In genomic region chr5:97142521-97143254, GRCh38 we compare ENCODE assay signal across 9 cellular contexts. TPM values are rescaled to one million over a fixed set of nuclear protein-coding genes. Genes with fewer than 3 reads are reported as not detected.
DNase-seq lines count a peak whose midpoint lies in the region; ATAC-seq, FAIRE-seq and TF ChIP-seq lines count a peak whose summit lies in the region.
"Had no signal": no experiment of that assay in that cellular context is flagged by ENCODE, and none has a peak within 500 bp of the region (broad histone marks: within the 10 kb centered on the region; RNA-seq: fewer than 3 reads in every experiment).

Gene LIX1, minus strand, starts transcription at chr5:97142611. Its CDS starts 35 bp downstream, at chr5:97142576.

- FAIRE-seq in frontal cortex (lab: Jason Lieb, UNC), result no peak

- ATAC-seq in HG02852 (IDR thresholded peaks at IDR 0.05; ENCODE audit: unreplicated experiment), result peak; percentile 81

- no peak within 1 kb of the TSS for H3K4me3 ChIP-seq in BJ (ENCODE audit: low read depth, low read length)
- no peak within 1 kb of the TSS for H3K4me3 ChIP-seq in WI38 (ENCODE audit: low read depth, low read length)

- H3K36me3 ChIP-seq in BJ (ENCODE audit: control insufficient read depth, insufficient read depth, low read length), result no peaks in the 10 kb centered on the region

- H3K27me3 ChIP-seq in BJ (ENCODE audit: control insufficient read depth, insufficient read depth, low read length), result peaks cover 3% of the 10 kb centered on the region

- in situ Hi-C loops in GM13977 (cut with MboI; ENCODE audit: low pct_unique_long_range_greater_than_20kb, low sequenced_read_pairs, unreplicated experiment), result no loop called here

- DNase-seq in BJ (ENCODE audit: low read depth), result no peak
- DNase-seq in GM13977 (ENCODE audit: low spot score), result peak; percentile 45
- DNase-seq in NCI-H146 (lab: John Stamatoyannopoulos, UW), result peak; percentile 63
- DNase-seq in frontal cortex (ENCODE audit: low spot score in 2 of 2), result peak; percentile 6 to 31
- DNase-seq in occipital lobe (lab: John Stamatoyannopoulos, UW), result peak; percentile 25
- no peak for DNase-seq in cerebellar nuclear complex (lab: John Stamatoyannopoulos, UW)

- POLR2A ChIA-PET in BJ (lab: Charles Lee), result no interaction called here

- TF ChIP-seq CTCF in BJ (IDR thresholded peaks at IDR 0.05; ENCODE audit: insufficient read depth, low read depth, low read length) (peak; percentile 63), GM13977 (IDR thresholded peaks at IDR 0.05; ENCODE audit: extremely low read depth, insufficient read depth, missing control alignments) (peak; percentile 78), WI38 (IDR thresholded peaks at IDR 0.05; ENCODE audit: low read depth, low read length) (peak; percentile 49)

- CTCF ChIA-PET in BJ (lab: Yijun Ruan, JAX), result interaction anchor here (0.6 to 4.2 kb wide), 14 partner anchors 8 to 624 kb away, joined by 3 to 44 read pairs (median 4); partner anchors contain the start of gene ERAP2

RNA-seq across cellular contexts. Expression of gene LIX1, which starts in this region (rescaled TPM):
- polyA plus RNA-seq in BJ (2011; rRNA removed), result not detected in 2 replicates
- polyA minus RNA-seq in BJ (2011; rRNA and poly(A)+ RNA removed), result not detected in 2 replicates
- total RNA-seq in frontal cortex, result 7.3 TPM
- total RNA-seq in occipital lobe, result 8.3 TPM
- total RNA-seq: T-helper 1 cell treated with Interleukin-12 subunit alpha and Interleukin-12 subunit beta and Interleukin-4 antibody, amounts not matched to agents 30 ng/mL and 1 ng/mL, for 36 hours had no signal

Comparison
In these comparisons a context has a peak if more than half of its experiments do, and no peak if none do; other contexts are left out.
1. DNase-seq: peak in GM13977 (single experiment), NCI-H146 (single experiment), frontal cortex (2 of 2) and occipital lobe (single experiment); none in BJ (single experiment) and cerebellar nuclear complex (0 of 2).
2. Peak in every context shown above with its lines, with median percentiles within 50 percentile points of each other: CTCF ChIP-seq.